Comparison of ENCODE assay signal across 1 cellular context in genomic region chr2:107826749-107827148, GRCh38. TPM values are rescaled to one million over a fixed set of nuclear protein-coding genes. Genes with fewer than 3 reads are reported as not detected.
"Had no signal": no experiment of that assay in that cellular context is flagged by ENCODE, and none has a peak within 500 bp of the region (broad histone marks: within the 10 kb centered on the region; RNA-seq: fewer than 3 reads in every experiment).

RGPD4 (plus strand) TSS chr2:107826892; CDS start chr2:107827014, 122 bp downstream.

RNA-seq across cellular contexts. Expression of gene RGPD4, which starts in this region (rescaled TPM):
- total RNA-seq: GM12878 had no signal
